ENCODE assay signal across 16 cellular contexts in the genomic region with DNA sequence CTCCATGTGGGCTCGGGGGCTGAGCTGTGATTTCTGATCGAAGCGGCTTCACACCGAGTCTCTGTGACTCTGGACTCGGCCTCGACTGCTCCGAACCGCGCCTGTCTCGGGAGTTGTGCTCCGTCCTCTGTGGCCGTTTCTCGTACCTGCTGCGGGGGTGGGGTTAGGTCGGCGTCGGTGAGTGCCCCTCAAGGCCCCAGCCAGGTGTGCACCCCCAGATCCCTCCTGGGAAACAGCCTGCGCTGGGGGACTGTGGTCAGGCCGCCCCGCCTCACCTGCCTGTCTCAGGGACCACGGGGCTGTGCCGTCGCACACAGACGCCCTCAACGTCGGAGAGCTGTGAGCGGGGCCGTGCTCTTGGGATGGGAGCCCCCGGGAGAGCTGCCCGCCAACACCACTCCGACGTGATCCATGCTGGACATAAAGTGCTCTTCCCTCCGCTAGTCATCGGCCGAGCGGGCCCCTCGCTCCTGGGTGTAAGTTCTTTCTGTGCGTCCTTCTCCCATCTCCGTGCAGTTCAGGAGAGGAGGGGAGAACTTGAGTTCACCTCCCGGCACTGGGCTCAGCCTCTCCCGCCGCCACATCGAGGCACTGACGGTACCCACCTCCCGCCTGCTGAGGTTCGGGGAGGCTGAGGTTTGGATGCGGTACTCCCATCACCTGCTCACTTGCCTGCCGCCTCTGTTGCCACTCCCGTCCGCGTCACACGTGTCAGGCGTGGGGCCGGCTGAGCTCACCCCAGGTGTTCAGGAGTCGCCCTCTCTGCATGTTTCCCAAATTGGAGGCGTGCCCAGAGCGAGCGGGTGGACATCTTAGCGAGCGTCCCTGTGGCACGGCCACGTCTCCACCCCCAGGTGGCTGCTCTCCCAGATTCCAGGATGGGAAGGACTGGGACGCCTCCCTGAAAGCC. TPM values are rescaled to one million over a fixed set of nuclear protein-coding genes. Genes with fewer than 3 reads are reported as not detected.
DNase-seq lines count a peak whose midpoint lies in the region; ATAC-seq and TF ChIP-seq lines count a peak whose summit lies in the region.
"Had no signal": no experiment of that assay in that cellular context is flagged by ENCODE, and none has a peak within 500 bp of the region (broad histone marks: within the 10 kb centered on the region; RNA-seq: fewer than 3 reads in every experiment).

No MANE protein-coding gene starts in this region.

- no peak overlapping the region for H3K27ac Mint-ChIP-seq in MCF 10A (ENCODE audit: low read depth, unreplicated experiment)
- H3K27ac Mint-ChIP-seq: CD4-positive, alpha-beta T cell had no signal

- H3K36me3 ChIP-seq in left ventricle myocardium inferior: peaks cover 87% of the 10 kb centered on the region
- H3K36me3 ChIP-seq in right atrium auricular region: peaks cover 75% of the 10 kb centered on the region
- peaks cover 88% of the 10 kb centered on the region for H3K36me3 ChIP-seq in adipocyte (ENCODE audit: control insufficient read depth, insufficient read depth, low read length, severe bottlenecking)
- peaks cover 74% of the 10 kb centered on the region for H3K36me3 ChIP-seq in lower lobe of right lung
- peaks cover 6 to 14% of the 10 kb centered on the region in 2 donors for H3K36me3 ChIP-seq in aorta (ENCODE audit: control insufficient read depth in 1 of 2, insufficient read depth in 2 of 2, low read length in 1 of 2)
- H3K36me3 ChIP-seq in ascending aorta: peaks cover 58 to 90% of the 10 kb centered on the region in 2 donors

- DNase-seq in left ventricle myocardium inferior (peak; percentile 13), right atrium auricular region (ENCODE audit: low spot score) (no peak), adipocyte (ENCODE audit: low read depth) (no peak), lower lobe of right lung (peak; percentile 43), aorta (peak; percentile 38 to 67), NCI-H748 (lab: John Stamatoyannopoulos, UW; ENCODE audit: unreplicated experiment) (no peak), ascending aorta (ENCODE audit: low spot score in 2 of 2) (no peak), MCF 10A (ENCODE audit: unreplicated experiment) (no peak)
- DNase-seq: ACHN; Calu3; CD4-positive, alpha-beta T cell; DMS 273 treated with DMSO at 0.1 percent for 48 hours; GM23248; H7 had no signal

- POLR2A ChIA-PET in MCF 10A (lab: Yijun Ruan, JAX): no interaction called here

- WGBS in aorta, 2 donors: 95 to 96% methylated on average over 63 of the region's 63 CpGs

- no peak overlapping the region for H3K9ac ChIP-seq in adipocyte (ENCODE audit: low read length)
- H3K9ac ChIP-seq: BLaER1 treated with 17β-estradiol and CSF1 and Interleukin-3, amounts not matched to agents 10 nM and 100 nM; GM23248 had no signal

- H3K27me3 ChIP-seq in left ventricle myocardium inferior (ENCODE audit: low read depth) (no peaks in the 10 kb centered on the region), right atrium auricular region (no peaks in the 10 kb centered on the region), adipocyte (replicated peaks; ENCODE audit: control insufficient read depth, insufficient read depth, low read length) (no peaks in the 10 kb centered on the region), lower lobe of right lung (ENCODE audit: low read depth) (no peaks in the 10 kb centered on the region), aorta (ENCODE audit: control insufficient read depth in 1 of 2, insufficient read depth in 2 of 2, low read length in 1 of 2) (no peaks in the 10 kb centered on the region), ascending aorta (no peaks in the 10 kb centered on the region)

- peaks cover 4% of the 10 kb centered on the region for H3K9me3 Mint-ChIP-seq in MCF 10A (ENCODE audit: unreplicated experiment)
- H3K9me3 Mint-ChIP-seq: CD4-positive, alpha-beta T cell had no signal

- no peak overlapping the region for H3K4me3 ChIP-seq in left ventricle myocardium inferior
- H3K4me3 ChIP-seq in right atrium auricular region: no peak overlapping the region
- peak overlapping the region; percentile 55 for H3K4me3 ChIP-seq in adipocyte (ENCODE audit: low read length)
- H3K4me3 ChIP-seq in lower lobe of right lung: no peak overlapping the region
- no peak overlapping the region for H3K4me3 ChIP-seq in aorta (ENCODE audit: low read length in 2 of 2)
- no peak overlapping the region for H3K4me3 ChIP-seq in ascending aorta
- H3K4me3 ChIP-seq: BLaER1 treated with 17β-estradiol and CSF1 and Interleukin-3, amounts not matched to agents 10 nM and 100 nM; GM23248 had no signal

- no peaks in the 10 kb centered on the region for H3K27me3 Mint-ChIP-seq in MCF 10A (ENCODE audit: insufficient read depth, unreplicated experiment)
- H3K27me3 Mint-ChIP-seq: CD4-positive, alpha-beta T cell had no signal

- no peak for TF ChIP-seq CTCF in left ventricle myocardium inferior (IDR thresholded peaks at IDR 0.05; ENCODE audit: borderline replicate concordance)
- no peak for TF ChIP-seq CTCF in right atrium auricular region (IDR thresholded peaks at IDR 0.05)
- TF ChIP-seq CTCF in lower lobe of right lung (IDR thresholded peaks at IDR 0.05): no peak
- TF ChIP-seq CTCF in ascending aorta (IDR thresholded peaks at IDR 0.05): no peak
- no peak for TF ChIP-seq CTCF in MCF 10A (IDR thresholded peaks at IDR 0.05; ENCODE audit: unreplicated experiment)

- H3K27ac ChIP-seq in left ventricle myocardium inferior (replicated peaks) (no peak overlapping the region), right atrium auricular region (no peak overlapping the region), lower lobe of right lung (no peak overlapping the region), aorta (ENCODE audit: low read depth in 1 of 2, low read length in 2 of 2) (no peak overlapping the region), ascending aorta (no peak overlapping the region)
- H3K27ac ChIP-seq: BLaER1 treated with 17β-estradiol and CSF1 and Interleukin-3, amounts not matched to agents 10 nM and 100 nM; GM23248; HL-60 had no signal

- ATAC-seq in lower lobe of right lung (no peak), aorta (ENCODE audit: low FRiP score) (no peak)

- peaks cover 12% of the 10 kb centered on the region for H3K9me3 ChIP-seq in left ventricle myocardium inferior (replicated peaks)
- peaks cover 6% of the 10 kb centered on the region in 2 donors for H3K9me3 ChIP-seq in right atrium auricular region
- H3K9me3 ChIP-seq in adipocyte (ENCODE audit: control insufficient read depth, low read length): peaks cover 65% of the 10 kb centered on the region
- H3K9me3 ChIP-seq in lower lobe of right lung: no peaks in the 10 kb centered on the region
- no peaks in the 10 kb centered on the region for H3K9me3 ChIP-seq in aorta (ENCODE audit: control insufficient read depth, low read length)
- H3K9me3 ChIP-seq in ascending aorta: peaks cover 0 to 6% of the 10 kb centered on the region in 2 donors

- no peaks in the 10 kb centered on the region for H3K4me1 Mint-ChIP-seq in MCF 10A (ENCODE audit: insufficient read depth, unreplicated experiment)

- H3K36me3 Mint-ChIP-seq in MCF 10A (ENCODE audit: insufficient read depth, unreplicated experiment): peaks cover 43% of the 10 kb centered on the region

- intact Hi-C loops in left ventricle myocardium inferior (cut with micrococcal nuclease): no loop called here
- intact Hi-C loops in lower lobe of right lung (cut with DNase I): no loop called here
- intact Hi-C loops in aorta (cut with DNase I): no loop called here
- intact Hi-C loops in ascending aorta (cut with DNase I): no loop called here
- intact Hi-C loops in MCF 10A (cut with micrococcal nuclease): no loop called here

- no TSS peak for BruUV-seq in MCF 10A (replicated peaks; lab: Mats Ljungman, UMichigan)

- H3K4me1 ChIP-seq in left ventricle myocardium inferior (no peaks in the 10 kb centered on the region), right atrium auricular region (no peaks in the 10 kb centered on the region), adipocyte (ENCODE audit: control insufficient read depth, insufficient read depth, low read length) (no peaks in the 10 kb centered on the region), lower lobe of right lung (no peaks in the 10 kb centered on the region), aorta (ENCODE audit: control insufficient read depth in 1 of 2, insufficient read depth in 2 of 2, low read length in 2 of 2) (no peaks in the 10 kb centered on the region), ascending aorta (no peaks in the 10 kb centered on the region)

- CTCF ChIA-PET in MCF 10A (lab: Yijun Ruan, JAX): no interaction called here

- no peak overlapping the region for H3K4me3 Mint-ChIP-seq in MCF 10A (ENCODE audit: unreplicated experiment)
- H3K4me3 Mint-ChIP-seq: CD4-positive, alpha-beta T cell had no signal

RNA-seq across cellular contexts. Expression of a gene that starts 55.7 kb away (rescaled TPM):
- total RNA-seq in left ventricle myocardium inferior (7.5 TPM), right atrium auricular region (1 to 10 TPM; 6.3 to 9.2 TPM), lower lobe of right lung (25.2 TPM), aorta (10 to 100 TPM; 18.5 to 19.8 TPM), ascending aorta (31.7 TPM), MCF 10A (2022) (20.3 and 25.1 TPM in 2 replicates)
- 10 to 100 TPM in 1 of 2 donors, 1 to 10 TPM in 1; 7.0 to 14.9 TPM for polyA plus RNA-seq in aorta

Comparison
In these comparisons a context has a peak if more than half of its experiments do, and no peak if none do; other contexts are left out.
1. DNase-seq: peak in left ventricle myocardium inferior (single experiment), lower lobe of right lung (single experiment) and aorta (2 of 2); none in right atrium auricular region (single experiment), adipocyte (single experiment), NCI-H748 (single experiment), ascending aorta (0 of 2) and MCF 10A (single experiment).